In genomic region chr7:16223963-16224707, GRCh38 we compare ENCODE assay signal across 13 cellular contexts.
DNase-seq lines count a peak whose midpoint lies in the region; ATAC-seq and TF ChIP-seq lines count a peak whose summit lies in the region.
"Had no signal": no experiment of that assay in that cellular context is flagged by ENCODE, and none has a peak within 500 bp of the region (broad histone marks: within the 10 kb centered on the region; RNA-seq: fewer than 3 reads in every experiment).

No MANE protein-coding gene starts in this region.

- H3K4me1 Mint-ChIP-seq in T-helper 17 cell, result no peaks in the 10 kb centered on the region
- peaks cover 8% of the 10 kb centered on the region for H3K4me1 Mint-ChIP-seq in activated T-helper 2 cell treated with anti-CD3 and anti-CD28 coated beads, Interferon-gamma antibody, Interleukin-2, Interleukin-4, amounts not matched to agents 10 μg/mL and 5 μg/mL and 100 μg/mL, durations not matched to agents 14 hours and 24 hours and 36 hours (ENCODE audit: low read depth)
- H3K4me1 Mint-ChIP-seq: B cell had no signal

- H3K27ac Mint-ChIP-seq in T-helper 17 cell, result no peak overlapping the region
- H3K27ac Mint-ChIP-seq in activated T-helper 2 cell treated with anti-CD3 and anti-CD28 coated beads, Interferon-gamma antibody, Interleukin-2, Interleukin-4, amounts not matched to agents 10 μg/mL and 5 μg/mL and 100 μg/mL, durations not matched to agents 14 hours and 24 hours and 36 hours, result no peak overlapping the region
- H3K27ac Mint-ChIP-seq: B cell had no signal

- no peak for TF ChIP-seq EP300 in suprapubic skin (IDR thresholded peaks at IDR 0.05)

- no peak for TF ChIP-seq CTCF in suprapubic skin (IDR thresholded peaks at IDR 0.05)

- intact Hi-C loops in activated T-helper 2 cell treated with anti-CD3 and anti-CD28 coated beads, Interferon-gamma antibody, Interleukin-2, Interleukin-4, amounts not matched to agents 10 μg/mL and 5 μg/mL and 100 μg/mL, durations not matched to agents 14 hours and 24 hours and 36 hours (cut with micrococcal nuclease), result no loop called here

- no peak overlapping the region for H3K27ac ChIP-seq in suprapubic skin

- DNase-seq in H4 (ENCODE audit: low spot score), result peak; percentile 27
- DNase-seq in T-helper 17 cell, result no peak
- DNase-seq in activated T-helper 2 cell treated with anti-CD3 and anti-CD28 coated beads, Interferon-gamma antibody, Interleukin-2, Interleukin-4, amounts not matched to agents 10 μg/mL and 5 μg/mL and 100 μg/mL, durations not matched to agents 14 hours and 24 hours and 36 hours (ENCODE audit: low spot score), result peak; percentile 21
- DNase-seq in stimulated activated CD4-positive, alpha-beta T cell treated with anti-CD3 and anti-CD28 coated beads, Interleukin-4, amount 100 ng/mL, for 24 hours, result peak; percentile 11
- DNase-seq in suprapubic skin (ENCODE audit: low spot score in 2 of 2), result no peak
- DNase-seq in activated effector memory CD4-positive, alpha-beta T cell treated with Interleukin-2 at 50 U/mL for 16 hours, result no peak
- DNase-seq: anterior cingulate cortex; NCI-H2171 treated with DMSO at 0.1 percent for 48 hours; NK-92 treated with Interleukin-12 subunit alpha and Interleukin-12 subunit beta, amount 100 ng/mL, for 24 hours; SK-N-SH had no signal

- H3K4me1 ChIP-seq in suprapubic skin, result no peaks in the 10 kb centered on the region

- no peak for TF ChIP-seq POLR2A in suprapubic skin (IDR thresholded peaks at IDR 0.05)

- H3K4me3 ChIP-seq in suprapubic skin, result no peak overlapping the region

- H3K9me3 Mint-ChIP-seq in activated T-helper 2 cell treated with anti-CD3 and anti-CD28 coated beads, Interferon-gamma antibody, Interleukin-2, Interleukin-4, amounts not matched to agents 10 μg/mL and 5 μg/mL and 100 μg/mL, durations not matched to agents 14 hours and 24 hours and 36 hours, result peaks cover 10% of the 10 kb centered on the region

- 80% methylated on average over 8 of the region's 8 CpGs for WGBS in suprapubic skin

- H3K36me3 Mint-ChIP-seq in T-helper 17 cell (ENCODE audit: low read depth), result no peaks in the 10 kb centered on the region
- no peaks in the 10 kb centered on the region for H3K36me3 Mint-ChIP-seq in activated T-helper 2 cell treated with anti-CD3 and anti-CD28 coated beads, Interferon-gamma antibody, Interleukin-2, Interleukin-4, amounts not matched to agents 10 μg/mL and 5 μg/mL and 100 μg/mL, durations not matched to agents 14 hours and 24 hours and 36 hours (ENCODE audit: low read depth)

- H3K27me3 ChIP-seq in suprapubic skin, result no peaks in the 10 kb centered on the region

- H3K9me3 ChIP-seq in T-helper 17 cell (ENCODE audit: control insufficient read depth, low read length, poor library complexity, severe bottlenecking) (no peaks in the 10 kb centered on the region), suprapubic skin (peaks cover 5% of the 10 kb centered on the region)

- H3K27me3 Mint-ChIP-seq in T-helper 17 cell, result no peaks in the 10 kb centered on the region
- H3K27me3 Mint-ChIP-seq in activated T-helper 2 cell treated with anti-CD3 and anti-CD28 coated beads, Interferon-gamma antibody, Interleukin-2, Interleukin-4, amounts not matched to agents 10 μg/mL and 5 μg/mL and 100 μg/mL, durations not matched to agents 14 hours and 24 hours and 36 hours (ENCODE audit: low read depth), result no peaks in the 10 kb centered on the region
- H3K27me3 Mint-ChIP-seq: B cell had no signal

- H3K4me3 Mint-ChIP-seq in T-helper 17 cell, result peak overlapping the region; percentile 16
- no peak overlapping the region for H3K4me3 Mint-ChIP-seq in activated T-helper 2 cell treated with anti-CD3 and anti-CD28 coated beads, Interferon-gamma antibody, Interleukin-2, Interleukin-4, amounts not matched to agents 10 μg/mL and 5 μg/mL and 100 μg/mL, durations not matched to agents 14 hours and 24 hours and 36 hours (ENCODE audit: low read depth)
- H3K4me3 Mint-ChIP-seq: B cell had no signal

- no peaks in the 10 kb centered on the region for H3K36me3 ChIP-seq in suprapubic skin

- ATAC-seq in T-helper 17 cell (peak; percentile 62), GM18861 (IDR thresholded peaks at IDR 0.05; ENCODE audit: unreplicated experiment) (no peak), HG02970 (IDR thresholded peaks at IDR 0.05; ENCODE audit: low FRiP score, unreplicated experiment) (no peak)

Comparison
In these comparisons a context has a peak if more than half of its experiments do, and no peak if none do; other contexts are left out.
1. DNase-seq: peak in H4 (single experiment), activated T-helper 2 cell treated with anti-CD3 and anti-CD28 coated beads, Interferon-gamma antibody, Interleukin-2, Interleukin-4, amounts not matched to agents 10 μg/mL and 5 μg/mL and 100 μg/mL, durations not matched to agents 14 hours and 24 hours and 36 hours (single experiment) and stimulated activated CD4-positive, alpha-beta T cell treated with anti-CD3 and anti-CD28 coated beads, Interleukin-4, amount 100 ng/mL, for 24 hours (single experiment); none in T-helper 17 cell (0 of 3), suprapubic skin (0 of 2) and activated effector memory CD4-positive, alpha-beta T cell treated with Interleukin-2 at 50 U/mL for 16 hours (single experiment).